Comparison of ENCODE assay signal across 1 cellular context in the genomic region with DNA sequence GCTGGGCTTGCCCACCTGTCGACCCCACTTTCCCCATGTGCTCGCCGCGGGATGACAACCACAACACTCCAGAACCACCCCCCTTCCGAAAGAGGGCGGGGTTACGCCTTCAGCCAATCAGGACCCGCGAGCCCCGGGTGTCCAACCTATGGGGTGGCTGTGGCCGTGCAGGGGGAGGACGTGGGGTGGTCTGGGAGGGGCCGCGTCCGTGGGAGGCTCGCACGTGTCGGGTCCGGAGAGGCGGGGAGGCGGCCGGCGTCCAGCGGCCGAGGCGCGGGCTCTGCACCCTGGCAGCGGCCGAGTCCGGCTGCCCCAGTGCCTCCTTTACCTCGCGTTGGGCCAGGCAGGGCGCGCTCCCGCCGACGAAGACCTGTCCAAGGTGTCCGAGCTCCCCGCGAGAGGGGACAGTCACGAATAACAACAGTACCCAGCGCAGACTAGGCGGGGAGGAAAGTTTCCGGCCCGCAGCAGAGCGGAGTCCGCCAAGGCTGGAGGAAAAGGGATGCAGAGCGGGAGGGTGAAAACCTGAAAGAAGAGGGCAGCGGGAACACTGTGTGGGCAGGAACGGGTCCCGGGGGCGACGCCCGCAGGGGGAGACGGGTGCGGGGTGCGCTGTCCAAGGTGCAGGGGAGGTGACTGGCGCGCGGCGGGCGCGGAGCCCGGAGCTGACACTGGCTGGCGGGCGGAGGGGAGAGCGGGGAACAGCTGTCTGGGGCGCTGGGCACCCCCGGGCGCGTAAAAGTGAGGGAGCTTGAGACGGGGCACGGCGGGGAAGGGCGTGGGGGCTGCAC.
TF ChIP-seq lines count a peak whose summit lies in the region.

No MANE protein-coding gene starts in this region.

TF ChIP-seq in HEK293, 187 proteins besides CTCF, POLR2A, EP300 and RAD21 (continued from another document and continues in another):
- TF ChIP-seq, protein P1, sequence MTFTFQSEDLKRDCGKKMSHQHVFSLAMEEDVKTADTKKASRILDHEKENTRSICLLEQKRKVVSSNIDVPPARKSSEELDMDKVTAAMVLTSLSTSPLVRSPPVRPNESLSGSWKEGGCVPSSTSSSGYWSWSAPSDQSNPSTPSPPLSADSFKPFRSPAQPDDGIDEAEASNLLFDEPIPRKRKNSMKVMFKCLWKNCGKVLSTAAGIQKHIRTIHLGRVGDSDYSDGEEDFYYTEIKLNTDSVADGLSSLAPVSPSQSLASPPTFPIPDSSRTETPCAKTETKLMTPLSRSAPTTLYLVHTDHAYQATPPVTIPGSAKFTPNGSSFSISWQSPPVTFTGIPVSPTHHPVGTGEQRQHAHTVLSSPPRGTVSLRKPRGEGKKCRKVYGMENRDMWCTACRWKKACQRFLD (tag by site-specific recombination; IDR thresholded peaks at IDR 0.05), result no peak
- TF ChIP-seq ZNF514 (tag by site-specific recombination; IDR thresholded peaks at IDR 0.05) (no peak), ZNF239 (tag by site-specific recombination; IDR thresholded peaks at IDR 0.05) (no peak), FEZF1 (tag by site-specific recombination; IDR thresholded peaks at IDR 0.05) (no peak), GFI1B (tag by site-specific recombination; IDR thresholded peaks at IDR 0.05) (no peak), ZNF596 (tag by site-specific recombination; IDR thresholded peaks at IDR 0.05) (no peak), ZNF785 (tag by site-specific recombination; IDR thresholded peaks at IDR 0.05) (no peak), SP7 (tag by site-specific recombination; IDR thresholded peaks at IDR 0.05) (peak; percentile 20; the same call in 1 of the 2 replicates), WT1 (tag by site-specific recombination; IDR thresholded peaks at IDR 0.05) (peak; percentile 19; the same call in 1 of the 2 replicates), ZSCAN18 (tag by site-specific recombination; IDR thresholded peaks at IDR 0.05) (no peak), EGR2 (tag by site-specific recombination; IDR thresholded peaks at IDR 0.05; ENCODE audit: low read depth) (peak; percentile 79), SP3 (tag by site-specific recombination; IDR thresholded peaks at IDR 0.05) (peak; percentile 91), ZNF768 (tag by site-specific recombination; IDR thresholded peaks at IDR 0.05) (no peak), ZNF488 (tag by site-specific recombination; IDR thresholded peaks at IDR 0.05) (no peak), ZBTB48 (tag by site-specific recombination; IDR thresholded peaks at IDR 0.05) (no peak), ZNF449 (tag by site-specific recombination; IDR thresholded peaks at IDR 0.05) (no peak), ZNF140 (tag by site-specific recombination; IDR thresholded peaks at IDR 0.05) (no peak), ZNF138 (tag by site-specific recombination; IDR thresholded peaks at IDR 0.05; ENCODE audit: borderline replicate concordance) (no peak), ZNF302 (tag by site-specific recombination; IDR thresholded peaks at IDR 0.05; ENCODE audit: low read depth) (no peak), ZNF677 (tag by site-specific recombination; IDR thresholded peaks at IDR 0.05) (0 out of 2 replicates have a peak, but pooled peaks have one; percentile 17), ZNF132 (tag by site-specific recombination; IDR thresholded peaks at IDR 0.05; ENCODE audit: borderline replicate concordance) (no peak), ZNF843 (tag by site-specific recombination; IDR thresholded peaks at IDR 0.05) (no peak), ZSCAN4 (tag by site-specific recombination; IDR thresholded peaks at IDR 0.05) (no peak), ZNF394 (tag by site-specific recombination; IDR thresholded peaks at IDR 0.05; ENCODE audit: borderline replicate concordance) (no peak), ZSCAN16 (tag by site-specific recombination; IDR thresholded peaks at IDR 0.05) (no peak), ZIC2 (tag by site-specific recombination; IDR thresholded peaks at IDR 0.05) (peak; percentile 84), ZNF24 (tag by site-specific recombination; IDR thresholded peaks at IDR 0.05) (no peak), HIC1 (tag by site-specific recombination; IDR thresholded peaks at IDR 0.05) (peak; percentile 88)
- TF ChIP-seq, protein P2, sequence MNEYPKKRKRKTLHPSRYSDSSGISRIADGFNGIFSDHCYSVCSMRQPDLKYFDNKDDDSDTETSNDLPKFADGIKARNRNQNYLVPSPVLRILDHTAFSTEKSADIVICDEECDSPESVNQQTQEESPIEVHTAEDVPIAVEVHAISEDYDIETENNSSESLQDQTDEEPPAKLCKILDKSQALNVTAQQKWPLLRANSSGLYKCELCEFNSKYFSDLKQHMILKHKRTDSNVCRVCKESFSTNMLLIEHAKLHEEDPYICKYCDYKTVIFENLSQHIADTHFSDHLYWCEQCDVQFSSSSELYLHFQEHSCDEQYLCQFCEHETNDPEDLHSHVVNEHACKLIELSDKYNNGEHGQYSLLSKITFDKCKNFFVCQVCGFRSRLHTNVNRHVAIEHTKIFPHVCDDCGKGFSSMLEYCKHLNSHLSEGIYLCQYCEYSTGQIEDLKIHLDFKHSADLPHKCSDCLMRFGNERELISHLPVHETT (tag by site-specific recombination; IDR thresholded peaks at IDR 0.05), result no peak
- TF ChIP-seq, protein P3, sequence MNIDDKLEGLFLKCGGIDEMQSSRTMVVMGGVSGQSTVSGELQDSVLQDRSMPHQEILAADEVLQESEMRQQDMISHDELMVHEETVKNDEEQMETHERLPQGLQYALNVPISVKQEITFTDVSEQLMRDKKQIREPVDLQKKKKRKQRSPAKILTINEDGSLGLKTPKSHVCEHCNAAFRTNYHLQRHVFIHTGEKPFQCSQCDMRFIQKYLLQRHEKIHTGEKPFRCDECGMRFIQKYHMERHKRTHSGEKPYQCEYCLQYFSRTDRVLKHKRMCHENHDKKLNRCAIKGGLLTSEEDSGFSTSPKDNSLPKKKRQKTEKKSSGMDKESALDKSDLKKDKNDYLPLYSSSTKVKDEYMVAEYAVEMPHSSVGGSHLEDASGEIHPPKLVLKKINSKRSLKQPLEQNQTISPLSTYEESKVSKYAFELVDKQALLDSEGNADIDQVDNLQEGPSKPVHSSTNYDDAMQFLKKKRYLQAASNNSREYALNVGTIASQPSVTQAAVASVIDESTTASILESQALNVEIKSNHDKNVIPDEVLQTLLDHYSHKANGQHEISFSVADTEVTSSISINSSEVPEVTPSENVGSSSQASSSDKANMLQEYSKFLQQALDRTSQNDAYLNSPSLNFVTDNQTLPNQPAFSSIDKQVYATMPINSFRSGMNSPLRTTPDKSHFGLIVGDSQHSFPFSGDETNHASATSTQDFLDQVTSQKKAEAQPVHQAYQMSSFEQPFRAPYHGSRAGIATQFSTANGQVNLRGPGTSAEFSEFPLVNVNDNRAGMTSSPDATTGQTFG (tag by site-specific recombination; IDR thresholded peaks at IDR 0.05; ENCODE audit: borderline replicate concordance), result no peak
- TF ChIP-seq, protein P4, sequence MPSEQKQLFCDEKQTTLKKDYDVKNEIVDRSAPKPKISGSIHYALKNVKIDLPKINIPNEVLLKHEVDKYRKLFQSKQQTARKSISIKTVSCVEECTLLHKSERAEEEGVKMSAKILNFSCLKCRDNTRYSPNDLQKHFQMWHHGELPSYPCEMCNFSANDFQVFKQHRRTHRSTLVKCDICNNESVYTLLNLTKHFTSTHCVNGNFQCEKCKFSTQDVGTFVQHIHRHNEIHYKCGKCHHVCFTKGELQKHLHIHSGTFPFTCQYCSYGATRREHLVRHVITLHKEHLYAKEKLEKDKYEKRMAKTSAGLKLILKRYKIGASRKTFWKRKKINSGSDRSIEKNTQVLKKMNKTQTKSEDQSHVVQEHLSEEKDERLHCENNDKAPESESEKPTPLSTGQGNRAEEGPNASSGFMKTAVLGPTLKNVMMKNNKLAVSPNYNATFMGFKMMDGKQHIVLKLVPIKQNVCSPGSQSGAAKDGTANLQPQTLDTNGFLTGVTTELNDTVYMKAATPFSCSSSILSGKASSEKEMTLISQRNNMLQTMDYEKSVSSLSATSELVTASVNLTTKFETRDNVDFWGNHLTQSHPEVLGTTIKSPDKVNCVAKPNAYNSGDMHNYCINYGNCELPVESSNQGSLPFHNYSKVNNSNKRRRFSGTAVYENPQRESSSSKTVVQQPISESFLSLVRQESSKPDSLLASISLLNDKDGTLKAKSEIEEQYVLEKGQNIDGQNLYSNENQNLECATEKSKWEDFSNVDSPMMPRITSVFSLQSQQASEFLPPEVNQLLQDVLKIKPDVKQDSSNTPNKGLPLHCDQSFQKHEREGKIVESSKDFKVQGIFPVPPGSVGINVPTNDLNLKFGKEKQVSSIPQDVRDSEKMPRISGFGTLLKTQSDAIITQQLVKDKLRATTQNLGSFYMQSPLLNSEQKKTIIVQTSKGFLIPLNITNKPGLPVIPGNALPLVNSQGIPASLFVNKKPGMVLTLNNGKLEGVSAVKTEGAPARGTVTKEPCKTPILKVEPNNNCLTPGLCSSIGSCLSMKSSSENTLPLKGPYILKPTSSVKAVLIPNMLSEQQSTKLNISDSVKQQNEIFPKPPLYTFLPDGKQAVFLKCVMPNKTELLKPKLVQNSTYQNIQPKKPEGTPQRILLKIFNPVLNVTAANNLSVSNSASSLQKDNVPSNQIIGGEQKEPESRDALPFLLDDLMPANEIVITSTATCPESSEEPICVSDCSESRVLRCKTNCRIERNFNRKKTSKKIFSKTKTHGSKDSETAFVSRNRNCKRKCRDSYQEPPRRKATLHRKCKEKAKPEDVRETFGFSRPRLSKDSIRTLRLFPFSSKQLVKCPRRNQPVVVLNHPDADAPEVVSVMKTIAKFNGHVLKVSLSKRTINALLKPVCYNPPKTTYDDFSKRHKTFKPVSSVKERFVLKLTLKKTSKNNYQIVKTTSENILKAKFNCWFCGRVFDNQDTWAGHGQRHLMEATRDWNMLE (tag by site-specific recombination; conservative IDR thresholded peaks at IDR 0.05; ENCODE audit: low read depth), result no peak
- TF ChIP-seq, protein P5, sequence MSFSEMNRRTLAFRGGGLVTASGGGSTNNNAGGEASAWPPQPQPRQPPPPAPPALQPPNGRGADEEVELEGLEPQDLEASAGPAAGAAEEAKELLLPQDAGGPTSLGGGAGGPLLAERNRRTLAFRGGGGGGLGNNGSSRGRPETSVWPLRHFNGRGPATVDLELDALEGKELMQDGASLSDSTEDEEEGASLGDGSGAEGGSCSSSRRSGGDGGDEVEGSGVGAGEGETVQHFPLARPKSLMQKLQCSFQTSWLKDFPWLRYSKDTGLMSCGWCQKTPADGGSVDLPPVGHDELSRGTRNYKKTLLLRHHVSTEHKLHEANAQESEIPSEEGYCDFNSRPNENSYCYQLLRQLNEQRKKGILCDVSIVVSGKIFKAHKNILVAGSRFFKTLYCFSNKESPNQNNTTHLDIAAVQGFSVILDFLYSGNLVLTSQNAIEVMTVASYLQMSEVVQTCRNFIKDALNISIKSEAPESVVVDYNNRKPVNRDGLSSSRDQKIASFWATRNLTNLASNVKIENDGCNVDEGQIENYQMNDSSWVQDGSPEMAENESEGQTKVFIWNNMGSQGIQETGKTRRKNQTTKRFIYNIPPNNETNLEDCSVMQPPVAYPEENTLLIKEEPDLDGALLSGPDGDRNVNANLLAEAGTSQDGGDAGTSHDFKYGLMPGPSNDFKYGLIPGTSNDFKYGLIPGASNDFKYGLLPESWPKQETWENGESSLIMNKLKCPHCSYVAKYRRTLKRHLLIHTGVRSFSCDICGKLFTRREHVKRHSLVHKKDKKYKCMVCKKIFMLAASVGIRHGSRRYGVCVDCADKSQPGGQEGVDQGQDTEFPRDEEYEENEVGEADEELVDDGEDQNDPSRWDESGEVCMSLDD (tag by site-specific recombination; IDR thresholded peaks at IDR 0.05), result peak; percentile 62; the same call in 1 of the 2 replicates
